8 cellular contexts compared by ENCODE assay signal in genomic region chr9:33024966-33025571, GRCh38. TPM values are rescaled to one million over a fixed set of nuclear protein-coding genes. Genes with fewer than 3 reads are reported as not detected.
DNase-seq lines count a peak whose midpoint lies in the region; ATAC-seq and TF ChIP-seq lines count a peak whose summit lies in the region.

Gene DNAJA1 (plus strand): TSS chr9:33025273. CDS start chr9:33026485, 1,212 bp downstream.

- TF ChIP-seq CTCF in fibroblast of mammary gland (conservative IDR thresholded peaks at IDR 0.05; ENCODE audit: control insufficient read depth, insufficient read depth, low read depth, low read length) = no peak

- H3K36me3 Mint-ChIP-seq in activated T-helper 17 cell treated with anti-CD3 and anti-CD28 coated beads, Interleukin-2, amount 50 U/mL, for 72 hours (ENCODE audit: low read depth) = peaks cover 87% of the 10 kb centered on the region
- H3K36me3 Mint-ChIP-seq in natural killer cell treated with Interleukin-12 subunit alpha and Interleukin-12 subunit beta and Interleukin-15 and Interleukin-18, amount 100 ng/mL, for 72 hours = peaks cover 36% of the 10 kb centered on the region

- peaks cover 45% of the 10 kb centered on the region for H3K4me1 ChIP-seq in GM23248 (ENCODE audit: insufficient read depth)
- peaks cover 46% of the 10 kb centered on the region for H3K4me1 ChIP-seq in Karpas-422 (ENCODE audit: low read length)

- no peaks in the 10 kb centered on the region for H3K27me3 Mint-ChIP-seq in activated T-helper 17 cell treated with anti-CD3 and anti-CD28 coated beads, Interleukin-2, amount 50 U/mL, for 72 hours
- H3K27me3 Mint-ChIP-seq in natural killer cell treated with Interleukin-12 subunit alpha and Interleukin-12 subunit beta and Interleukin-15 and Interleukin-18, amount 100 ng/mL, for 72 hours = no peaks in the 10 kb centered on the region

- peak within 1 kb of the TSS; percentile 91 for H3K27ac ChIP-seq in GM23248
- peak within 1 kb of the TSS; percentile 83 for H3K27ac ChIP-seq in Karpas-422 (ENCODE audit: low read length)

- in situ Hi-C loops in GM23248 (cut with MboI) = no loop called here

- peak; percentile 85 for ATAC-seq in activated T-helper 17 cell treated with anti-CD3 and anti-CD28 coated beads, Interleukin-2, amount 50 U/mL, for 72 hours (replicated peaks)
- ATAC-seq in natural killer cell treated with Interleukin-12 subunit alpha and Interleukin-12 subunit beta and Interleukin-15 and Interleukin-18, amount 100 ng/mL, for 72 hours = peak; percentile 93 to 94

- DNase-seq in EH (ENCODE audit: low read depth) (peak; percentile 94), GM23248 (peak; percentile 97), Karpas-422 (peak; percentile 98), RPMI8226 (peak; percentile 96), fibroblast of mammary gland (ENCODE audit: low read depth) (peak; percentile 88)
- peak; percentile 98 for DNase-seq in natural killer cell treated with Interleukin-12 subunit alpha and Interleukin-12 subunit beta and Interleukin-15 and Interleukin-18, amount 100 ng/mL, for 72 hours (ENCODE audit: low spot score)
- peak; percentile 92 for DNase-seq in stimulated activated naive CD4-positive, alpha-beta T cell treated with Interleukin-2 at 50 U/mL for 16 hours (lab: John Stamatoyannopoulos, UW)

- H3K4me1 Mint-ChIP-seq in activated T-helper 17 cell treated with anti-CD3 and anti-CD28 coated beads, Interleukin-2, amount 50 U/mL, for 72 hours = peaks cover 50% of the 10 kb centered on the region
- peaks cover 55 to 67% of the 10 kb centered on the region in 2 donors for H3K4me1 Mint-ChIP-seq in natural killer cell treated with Interleukin-12 subunit alpha and Interleukin-12 subunit beta and Interleukin-15 and Interleukin-18, amount 100 ng/mL, for 72 hours (ENCODE audit: low read depth in 2 of 2)

- H3K4me2 ChIP-seq in GM23248 (ENCODE audit: unreplicated experiment) (peak within 1 kb of the TSS; percentile 97), Karpas-422 (ENCODE audit: low read depth, low read length, poor library complexity, severe bottlenecking) (peak within 1 kb of the TSS; percentile 100)

- H3K9me2 ChIP-seq in GM23248 (ENCODE audit: insufficient read depth) (no peaks in the 10 kb centered on the region), Karpas-422 (replicated peaks; ENCODE audit: insufficient read depth, low read length) (0 out of 2 replicates have a peak, but pooled peaks cover 4% of the 10 kb centered on the region)

- H3K9me3 ChIP-seq in GM23248 (ENCODE audit: low read depth) (no peaks in the 10 kb centered on the region), Karpas-422 (ENCODE audit: low read length) (no peaks in the 10 kb centered on the region)

- no peaks in the 10 kb centered on the region for H3K9me3 Mint-ChIP-seq in activated T-helper 17 cell treated with anti-CD3 and anti-CD28 coated beads, Interleukin-2, amount 50 U/mL, for 72 hours
- H3K9me3 Mint-ChIP-seq in natural killer cell treated with Interleukin-12 subunit alpha and Interleukin-12 subunit beta and Interleukin-15 and Interleukin-18, amount 100 ng/mL, for 72 hours = no peaks in the 10 kb centered on the region

- WGBS in GM23248 (ENCODE audit: low coverage in 1 of 2, low lambda C conversion rate in 2 of 2, missing lambda C conversion rate in 2 of 2), 2 experiments = 1 to 3% methylated on average over 49 to 55 of the region's 61 CpGs

- peaks cover 21% of the 10 kb centered on the region for H3F3A ChIP-seq in GM23248 (ENCODE audit: insufficient read depth)

- H2AFZ ChIP-seq in GM23248 (peak within 1 kb of the TSS; percentile 72), Karpas-422 (ENCODE audit: low read length) (no peak within 1 kb of the TSS)

- 0 out of 2 replicates have a peak, but pooled peaks cover 4% of the 10 kb centered on the region for H4K20me1 ChIP-seq in GM23248 (ENCODE audit: insufficient read depth)
- H4K20me1 ChIP-seq in Karpas-422 (ENCODE audit: insufficient read depth, low read depth, low read length) = peaks cover 31% of the 10 kb centered on the region

- H3K27ac Mint-ChIP-seq in activated T-helper 17 cell treated with anti-CD3 and anti-CD28 coated beads, Interleukin-2, amount 50 U/mL, for 72 hours = peak within 1 kb of the TSS; percentile 89
- peak within 1 kb of the TSS; percentile 84 to 93 for H3K27ac Mint-ChIP-seq in natural killer cell treated with Interleukin-12 subunit alpha and Interleukin-12 subunit beta and Interleukin-15 and Interleukin-18, amount 100 ng/mL, for 72 hours

- H3K36me3 ChIP-seq in GM23248 (ENCODE audit: low read depth) (peaks cover 17% of the 10 kb centered on the region), Karpas-422 (ENCODE audit: insufficient read depth, low read length) (peaks cover 54% of the 10 kb centered on the region)

- H3K9ac ChIP-seq in GM23248 (peak within 1 kb of the TSS; percentile 95), Karpas-422 (ENCODE audit: low read length) (peak within 1 kb of the TSS; percentile 100)

- H3K4me3 ChIP-seq in GM23248 (peak within 1 kb of the TSS; percentile 82), Karpas-422 (ENCODE audit: low read length) (peak within 1 kb of the TSS; percentile 99), fibroblast of mammary gland (ENCODE audit: control insufficient read depth, low read depth, low read length) (peak within 1 kb of the TSS; percentile 97)

- peak within 1 kb of the TSS; percentile 99 for H3K4me3 Mint-ChIP-seq in activated T-helper 17 cell treated with anti-CD3 and anti-CD28 coated beads, Interleukin-2, amount 50 U/mL, for 72 hours
- peak within 1 kb of the TSS; percentile 94 for H3K4me3 Mint-ChIP-seq in natural killer cell treated with Interleukin-12 subunit alpha and Interleukin-12 subunit beta and Interleukin-15 and Interleukin-18, amount 100 ng/mL, for 72 hours

- peaks cover 95% of the 10 kb centered on the region for H3K79me2 ChIP-seq in GM23248 (ENCODE audit: insufficient read depth)
- peaks cover 98% of the 10 kb centered on the region for H3K79me2 ChIP-seq in Karpas-422 (ENCODE audit: low read length)

- H3K27me3 ChIP-seq in GM23248 (replicated peaks; ENCODE audit: insufficient read depth) (no peaks in the 10 kb centered on the region), Karpas-422 (ENCODE audit: low read length) (no peaks in the 10 kb centered on the region)

RNA-seq across cellular contexts. Expression of gene DNAJA1, which starts in this region (rescaled TPM):
- total RNA-seq in GM23248 (2014; rRNA removed; shearing (Covaris generic)) = 84.6 and 92.7 TPM in 2 replicates
- polyA plus RNA-seq in GM23248 (2016; fragmentation: Nextera tagmentation; extraction: Ambion mirVana) = 108 and 115 TPM in 2 replicates
- 65.7 and 80.4 TPM in 2 replicates for total RNA-seq in Karpas-422 (2014; rRNA removed; shearing (Covaris generic); ENCODE audit: low replicate concordance)
- 100 to 1,000 TPM; 132 to 220 TPM for total RNA-seq in activated T-helper 17 cell treated with anti-CD3 and anti-CD28 coated beads, Interleukin-2, amount 50 U/mL, for 72 hours
- 100 to 1,000 TPM; 219 to 220 TPM for total RNA-seq in natural killer cell treated with Interleukin-12 subunit alpha and Interleukin-12 subunit beta and Interleukin-15 and Interleukin-18, amount 100 ng/mL, for 72 hours

Comparison
In these comparisons a context has a peak if more than half of its experiments do, and no peak if none do; other contexts are left out.
1. Peak in every context shown above with its lines: DNase-seq, ATAC-seq, H3K4me3 ChIP-seq and H3K27ac ChIP-seq.